In the genomic region with DNA sequence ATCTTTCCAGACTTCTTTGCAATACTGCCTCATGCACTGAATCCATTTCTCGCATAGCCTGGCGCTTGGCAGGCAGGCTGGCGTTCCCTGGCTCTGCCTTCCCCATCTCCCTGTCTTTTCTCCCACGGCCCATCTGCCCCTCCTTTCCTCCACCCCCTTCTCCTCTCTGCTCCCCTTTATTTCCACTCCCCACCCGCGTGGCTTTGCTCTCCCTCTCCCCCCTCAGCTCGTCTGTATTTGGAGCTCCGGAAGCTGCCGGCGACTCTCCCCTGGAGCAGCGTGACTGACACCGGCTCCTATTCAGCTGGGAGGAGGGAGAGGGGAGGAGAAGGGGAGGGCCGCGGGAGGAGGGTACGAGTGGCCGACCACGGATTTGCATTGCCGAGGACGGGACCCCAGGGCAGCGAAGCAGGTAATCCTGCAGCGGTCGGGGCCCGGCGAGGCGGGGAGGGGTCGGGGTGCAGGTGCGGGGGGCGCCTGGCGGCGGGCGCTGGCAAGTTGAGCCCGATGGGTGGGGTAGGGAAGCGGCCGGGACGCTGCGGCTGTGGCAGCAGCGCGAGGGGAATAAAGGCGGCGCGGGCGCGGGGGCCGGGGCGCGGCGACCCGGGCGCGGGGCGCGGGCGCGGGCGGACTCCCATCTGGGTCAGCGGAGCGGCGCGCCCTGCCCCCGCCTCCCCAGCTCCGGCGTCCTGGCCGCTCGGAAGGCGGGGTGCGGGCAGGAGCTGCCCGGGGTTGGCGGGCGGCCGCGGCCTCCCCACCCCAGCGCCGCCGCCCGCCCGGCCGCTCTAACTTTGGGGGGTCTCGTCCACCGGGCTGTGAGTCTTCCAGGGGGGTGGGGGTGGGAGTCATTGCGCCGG, we compare ENCODE assay signal across 8 cellular contexts. TPM values are rescaled to one million over a fixed set of nuclear protein-coding genes. Genes with fewer than 3 reads are reported as not detected.
DNase-seq lines count a peak whose midpoint lies in the region; ATAC-seq and TF ChIP-seq lines count a peak whose summit lies in the region.

Gene CAP2 (plus strand): TSS at position 261 of the 857 bp plus-strand sequence. CDS start 27,961 bp downstream, outside the sequence.

- TF ChIP-seq POLR2A in body of pancreas (IDR thresholded peaks at IDR 0.05): peak; percentile 23 to 60 (median 51)

- no peaks in the 10 kb centered on the region for H3K36me3 ChIP-seq in body of pancreas (replicated peaks in 1 of 2; ENCODE audit: insufficient read depth in 1 of 2, low read depth in 2 of 2)

- peak; percentile 86 for ATAC-seq in body of pancreas

- H3K4me1 ChIP-seq in body of pancreas: peaks cover 10% of the 10 kb centered on the region

- intact Hi-C loops in body of pancreas (cut with DNase I): no loop called here
- intact Hi-C loops in posterior cingulate gyrus (cut with DNase I): no loop called here

- H3K9me3 ChIP-seq in body of pancreas: no peaks in the 10 kb centered on the region

- H3K27ac ChIP-seq in body of pancreas: peak within 1 kb of the TSS; percentile 87 to 96 (median 88)

- H3K9me3 Mint-ChIP-seq in T-helper 2 cell treated with Interferon-gamma antibody and Interleukin-4, amounts not matched to agents 5 μg/mL and 100 μg/mL, for 36 hours: no peaks in the 10 kb centered on the region

- H3K36me3 Mint-ChIP-seq in T-helper 2 cell treated with Interferon-gamma antibody and Interleukin-4, amounts not matched to agents 5 μg/mL and 100 μg/mL, for 36 hours (ENCODE audit: low read depth): no peaks in the 10 kb centered on the region

- no peak within 1 kb of the TSS for H3K27ac Mint-ChIP-seq in T-helper 2 cell treated with Interferon-gamma antibody and Interleukin-4, amounts not matched to agents 5 μg/mL and 100 μg/mL, for 36 hours

- peak within 1 kb of the TSS; percentile 72 for H3K4me3 Mint-ChIP-seq in T-helper 2 cell treated with Interferon-gamma antibody and Interleukin-4, amounts not matched to agents 5 μg/mL and 100 μg/mL, for 36 hours

- H3K4me1 Mint-ChIP-seq in T-helper 2 cell treated with Interferon-gamma antibody and Interleukin-4, amounts not matched to agents 5 μg/mL and 100 μg/mL, for 36 hours (ENCODE audit: low read depth): peaks cover 3% of the 10 kb centered on the region

- H3K27me3 ChIP-seq in body of pancreas: no peaks in the 10 kb centered on the region

- 0 to 1% methylated on average over 13 to 80 of the region's 81 CpGs for WGBS in body of pancreas, 2 donors

- peaks cover 46% of the 10 kb centered on the region for H3K27me3 Mint-ChIP-seq in T-helper 2 cell treated with Interferon-gamma antibody and Interleukin-4, amounts not matched to agents 5 μg/mL and 100 μg/mL, for 36 hours (ENCODE audit: low read depth)

- no peak for TF ChIP-seq CTCF in body of pancreas (IDR thresholded peaks at IDR 0.05)

- DNase-seq in T-helper 2 cell treated with Interferon-gamma antibody and Interleukin-4, amounts not matched to agents 5 μg/mL and 100 μg/mL, for 36 hours (ENCODE audit: low spot score): no peak
- DNase-seq in T-helper 2 cell (no peak), NCI-H446 treated with DMSO at 0.1 percent for 48 hours (lab: John Stamatoyannopoulos, UW) (peak; percentile 63), body of pancreas (peak; percentile 64 to 76 (median 72)), hypothalamus (lab: John Stamatoyannopoulos, UW) (peak in 47 of 51 donors; percentile 2 to 79 (median 40)), posterior cingulate gyrus (peak; percentile 44 to 97 (median 78)), SIG-M5 treated with dmso at 0.1 percent for 504 hours (lab: John Stamatoyannopoulos, UW; ENCODE audit: unreplicated experiment) (no peak)
- DNase-seq in stimulated activated naive CD4-positive, alpha-beta T cell (lab: John Stamatoyannopoulos, UW): no peak

- peak within 1 kb of the TSS; percentile 37 to 82 for H3K4me3 ChIP-seq in body of pancreas

RNA-seq across cellular contexts. Expression of gene CAP2, which starts in this region (rescaled TPM):
- 1 to 10 TPM; 2.3 to 5.7 TPM for total RNA-seq in body of pancreas

Comparison
In these comparisons a context has a peak if more than half of its experiments do, and no peak if none do; other contexts are left out.
1. DNase-seq: peak in NCI-H446 treated with DMSO at 0.1 percent for 48 hours (single experiment), body of pancreas (4 of 4), hypothalamus (47 of 51) and posterior cingulate gyrus (10 of 10); none in T-helper 2 cell treated with Interferon-gamma antibody and Interleukin-4, amounts not matched to agents 5 μg/mL and 100 μg/mL, for 36 hours (single experiment), T-helper 2 cell (0 of 5), SIG-M5 treated with dmso at 0.1 percent for 504 hours (single experiment) and stimulated activated naive CD4-positive, alpha-beta T cell (0 of 6).